In the genomic region with DNA sequence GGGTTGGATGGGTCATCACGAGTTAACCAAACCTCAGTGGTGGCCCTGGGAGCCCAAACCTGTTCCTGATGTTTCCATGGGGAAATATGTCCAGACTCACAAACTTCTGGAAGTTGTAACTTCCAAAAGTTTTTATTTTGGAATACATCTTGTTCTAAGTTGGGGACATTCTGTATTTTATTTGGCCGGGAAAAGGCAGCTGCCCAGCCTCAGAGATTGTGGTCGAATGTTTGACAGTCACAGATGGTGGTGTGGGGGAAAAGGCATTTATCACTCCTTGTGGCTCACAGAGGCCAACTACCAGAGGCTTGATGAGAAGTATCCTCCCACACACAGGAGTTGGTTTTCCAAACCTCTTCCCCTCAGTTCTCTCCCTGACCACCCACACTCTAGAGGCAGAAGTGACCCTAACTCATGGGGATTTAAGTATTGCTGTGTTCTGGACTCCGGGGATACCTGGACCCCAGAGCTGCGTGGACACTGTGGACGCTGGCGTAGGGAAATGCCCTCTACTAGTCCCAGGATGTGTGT, we compare ENCODE assay signal across 12 cellular contexts.
DNase-seq lines count a peak whose midpoint lies in the region; ATAC-seq and TF ChIP-seq lines count a peak whose summit lies in the region.
"Had no signal": no experiment of that assay in that cellular context is flagged by ENCODE, and none has a peak within 500 bp of the region (broad histone marks: within the 10 kb centered on the region; RNA-seq: fewer than 3 reads in every experiment).

No MANE protein-coding gene starts in this region.

- no peaks in the 10 kb centered on the region for H3K9me3 Mint-ChIP-seq in nephron progenitor cell
- H3K9me3 Mint-ChIP-seq: dendritic cell treated with granulocyte-macrophage colony-stimulating factor and Interleukin-4, amounts not matched to agents 40 ng/mL and 50 ng/mL, for 4 days had no signal

- no peak for ATAC-seq in HG02798 (IDR thresholded peaks at IDR 0.05; ENCODE audit: poor library complexity, unreplicated experiment)

- peaks cover 32 to 39% of the 10 kb centered on the region in 2 donors for H3K4me1 ChIP-seq in duodenal mucosa (ENCODE audit: control insufficient read depth in 1 of 2, insufficient read depth in 2 of 2, low read length in 2 of 2)

- H3K36me3 Mint-ChIP-seq in nephron progenitor cell (ENCODE audit: low read depth) = no peaks in the 10 kb centered on the region

- H3K27me3 ChIP-seq in duodenal mucosa (ENCODE audit: control insufficient read depth in 1 of 2, insufficient read depth in 2 of 2, low read length in 2 of 2) = no peaks in the 10 kb centered on the region
- H3K27me3 ChIP-seq: BLaER1 had no signal

- H3K27me3 Mint-ChIP-seq in nephron progenitor cell (ENCODE audit: low read depth, poor library complexity) = peaks cover 3% of the 10 kb centered on the region
- H3K27me3 Mint-ChIP-seq: dendritic cell treated with granulocyte-macrophage colony-stimulating factor and Interleukin-4, amounts not matched to agents 40 ng/mL and 50 ng/mL, for 4 days had no signal

- H3K9me3 ChIP-seq in duodenal mucosa (ENCODE audit: control insufficient read depth in 1 of 2, low read length in 2 of 2) = no peaks in the 10 kb centered on the region
- H3K9me3 ChIP-seq: BLaER1 had no signal

- no peak overlapping the region for H3K4me3 Mint-ChIP-seq in nephron progenitor cell
- H3K4me3 Mint-ChIP-seq: dendritic cell treated with granulocyte-macrophage colony-stimulating factor and Interleukin-4, amounts not matched to agents 40 ng/mL and 50 ng/mL, for 4 days had no signal

- TF ChIP-seq CTCF in nephron progenitor cell (IDR thresholded peaks at IDR 0.05) = no peak

- H3K4me1 Mint-ChIP-seq in nephron progenitor cell = peaks cover 70% of the 10 kb centered on the region

- peak overlapping the region; percentile 57 for H3K27ac ChIP-seq in duodenal mucosa (ENCODE audit: low read depth, low read length)
- H3K27ac ChIP-seq: BLaER1 had no signal

- no peak overlapping the region for H3K9ac ChIP-seq in duodenal mucosa (ENCODE audit: low read depth in 1 of 2, low read length in 2 of 2)
- H3K9ac ChIP-seq: BLaER1 had no signal

- H3K4me3 ChIP-seq in duodenal mucosa (ENCODE audit: low read depth in 1 of 2, low read length in 2 of 2) = no peak overlapping the region
- H3K4me3 ChIP-seq: BLaER1 had no signal

- H3K36me3 ChIP-seq in duodenal mucosa (ENCODE audit: control insufficient read depth in 1 of 2, insufficient read depth in 2 of 2, low read length in 2 of 2) = no peaks in the 10 kb centered on the region
- H3K36me3 ChIP-seq: BLaER1 had no signal

- no peak overlapping the region for H3K27ac Mint-ChIP-seq in nephron progenitor cell

- DNase-seq in activated effector memory CD4-positive, alpha-beta T cell treated with anti-CD3 and anti-CD28 coated beads, Interleukin-2, amount 50 U/mL, for 16 hours = peak; percentile 33
- DNase-seq in activated effector memory CD4-positive, alpha-beta T cell treated with Interleukin-2 at 50 U/mL for 16 hours = no peak
- peak; percentile 97 for DNase-seq in myocyte (ENCODE audit: low read depth)
- peak; percentile 66 for DNase-seq in ureter (ENCODE audit: low spot score)
- DNase-seq in nephron progenitor cell = no peak
- no peak for DNase-seq in NCI-H1694 (lab: John Stamatoyannopoulos, UW)
- DNase-seq: islet precursor cell; stimulated activated CD4-positive, alpha-beta T cell treated with anti-CD3 and anti-CD28 coated beads, Interleukin-2, amount 100 ng/mL, for 48 hours had no signal

Comparison
In these comparisons a context has a peak if more than half of its experiments do, and no peak if none do; other contexts are left out.
1. DNase-seq: peak in activated effector memory CD4-positive, alpha-beta T cell treated with anti-CD3 and anti-CD28 coated beads, Interleukin-2, amount 50 U/mL, for 16 hours (single experiment), myocyte (single experiment) and ureter (single experiment); none in activated effector memory CD4-positive, alpha-beta T cell treated with Interleukin-2 at 50 U/mL for 16 hours (single experiment), nephron progenitor cell (single experiment) and NCI-H1694 (single experiment).